25 cellular contexts compared by ENCODE assay signal in the genomic region with DNA sequence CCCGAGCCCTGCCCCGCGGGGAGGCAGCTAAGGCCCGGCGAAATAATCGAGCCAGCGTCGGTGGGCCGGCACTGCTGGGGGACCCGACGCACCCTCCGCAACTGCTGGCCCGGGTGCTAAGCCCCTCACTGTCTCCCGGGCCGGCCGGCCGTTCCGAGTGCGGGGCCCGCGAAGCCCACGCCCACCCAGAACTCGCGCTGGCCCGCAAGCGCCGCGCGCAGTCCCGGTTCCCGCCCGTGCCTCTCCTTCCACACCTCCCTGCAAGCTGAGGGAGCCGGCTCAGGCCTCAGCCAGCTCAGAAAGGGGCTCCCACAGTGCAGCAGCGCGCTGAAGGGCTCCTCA. TPM values are rescaled to one million over a fixed set of nuclear protein-coding genes. Genes with fewer than 3 reads are reported as not detected.
"Had no signal": no experiment of that assay in that cellular context is flagged by ENCODE, and none has a peak within 500 bp of the region (broad histone marks: within the 10 kb centered on the region; RNA-seq: fewer than 3 reads in every experiment).

No MANE protein-coding gene starts in this region.

- DNase-seq: Kasumi-1, MM.1S, NCI-H1092 treated with DMSO at 0.1 percent for 48 hours, NCI-H1436, NCI-H187, NCI-H2029, NCI-H2081 treated with DMSO at 0.1 percent for 48 hours, NCI-H2171, NCI-H226, NCI-H446, NCI-H510A, NCI-H524 treated with DMSO at 0.1 percent for 48 hours, NCI-H69, NCI-H774, PC-3, SHP77, SK-N-SH, SW 1271 had no signal

- ATAC-seq: HepG2, Panc1, PC-3 had no signal

- FAIRE-seq: HepG2 had no signal

- H3K4me2 ChIP-seq: KMS-11, SK-N-SH had no signal

- H3K4me3 ChIP-seq: K562 had no signal

- H3K9ac ChIP-seq: KMS-11, SK-N-SH had no signal

- H3K9me3 ChIP-seq: SK-N-SH had no signal

- H3K27ac ChIP-seq: KMS-11, RWPE1 had no signal

RNA-seq across cellular contexts. Expression of a gene that starts 49.0 kb away (rescaled TPM):
- total RNA-seq: HepG2, K562, OCI-LY7 had no signal
- polyA plus RNA-seq: HepG2, IgD-negative memory B cell had no signal
